9 cellular contexts compared by ENCODE assay signal in genomic region chr11:73314121-73314948, GRCh38. TPM values are rescaled to one million over a fixed set of nuclear protein-coding genes. Genes with fewer than 3 reads are reported as not detected.
DNase-seq lines count a peak whose midpoint lies in the region; ATAC-seq, FAIRE-seq and TF ChIP-seq lines count a peak whose summit lies in the region.
"Had no signal": no experiment of that assay in that cellular context is flagged by ENCODE, and none has a peak within 500 bp of the region (broad histone marks: within the 10 kb centered on the region; RNA-seq: fewer than 3 reads in every experiment).

No MANE protein-coding gene starts in this region.

- no peaks in the 10 kb centered on the region for H3K4me1 Mint-ChIP-seq in activated CD4-positive, alpha-beta T cell treated with anti-CD3 and anti-CD28 coated beads for 36 hours

- no peaks in the 10 kb centered on the region for H3K27me3 ChIP-seq in thoracic aorta (replicated peaks; ENCODE audit: insufficient read depth)

- peak; percentile 30 for ATAC-seq in activated CD4-positive, alpha-beta T cell treated with anti-CD3 and anti-CD28 coated beads for 36 hours
- no peak for ATAC-seq in thoracic aorta (ENCODE audit: insufficient number of reproducible peaks, low FRiP score, low read depth)
- no peak for ATAC-seq in HG03280 (IDR thresholded peaks at IDR 0.05; ENCODE audit: unreplicated experiment)
- no peak for ATAC-seq in HG03139 (IDR thresholded peaks at IDR 0.05; ENCODE audit: unreplicated experiment)
- no peak for ATAC-seq in GM19452 (IDR thresholded peaks at IDR 0.05; ENCODE audit: unreplicated experiment)

- H3K4me3 Mint-ChIP-seq in activated CD4-positive, alpha-beta T cell treated with anti-CD3 and anti-CD28 coated beads for 36 hours: no peak overlapping the region

- peak overlapping the region in 1 of 2 donors; percentile 86 for H3K9ac ChIP-seq in kidney (ENCODE audit: low read length in 2 of 2)

- no peaks in the 10 kb centered on the region for H3K9me3 Mint-ChIP-seq in activated CD4-positive, alpha-beta T cell treated with anti-CD3 and anti-CD28 coated beads for 36 hours (ENCODE audit: low read depth)

- CTCF ChIA-PET in activated CD4-positive, alpha-beta T cell treated with anti-CD3 and anti-CD28 coated beads for 36 hours (lab: Charles Lee): interaction anchor here (1.1 kb wide), 1 partner anchor 37 kb away, joined by 3 read pairs; no protein-coding TSS in a partner anchor

- TF ChIP-seq CTCF in kidney (IDR thresholded peaks at IDR 0.05; ENCODE audit: borderline replicate concordance, extremely low read depth, insufficient read depth) (no peak), thoracic aorta (IDR thresholded peaks at IDR 0.05) (no peak)

- intact Hi-C loops in activated CD4-positive, alpha-beta T cell treated with anti-CD3 and anti-CD28 coated beads for 36 hours (cut with DNase I, micrococcal nuclease): no loop called here
- intact Hi-C loops in kidney (cut with DNase I): no loop called here

- FAIRE-seq in kidney (lab: Jason Lieb, UNC): no peak

- POLR2A ChIA-PET in activated CD4-positive, alpha-beta T cell treated with anti-CD3 and anti-CD28 coated beads for 36 hours (lab: Charles Lee): no interaction called here

- no peak overlapping the region for H3K27ac Mint-ChIP-seq in activated CD4-positive, alpha-beta T cell treated with anti-CD3 and anti-CD28 coated beads for 36 hours

- no peak for DNase-seq in activated CD4-positive, alpha-beta T cell treated with anti-CD3 and anti-CD28 coated beads for 36 hours
- no peak for DNase-seq in activated CD4-positive, alpha-beta T cell treated with anti-CD3 and anti-CD28 coated beads for 48 hours
- DNase-seq in anterior cingulate cortex (lab: John Stamatoyannopoulos, UW) (peak in 42 of 58 donors; percentile 21 to 85 (median 61)), kidney (peak; percentile 88), thoracic aorta (ENCODE audit: low spot score) (no peak)

- peaks cover 70 to 86% of the 10 kb centered on the region in 2 donors for H3K4me1 ChIP-seq in kidney (ENCODE audit: control insufficient read depth in 1 of 2, insufficient read depth in 1 of 2, low read depth in 1 of 2, low read length in 2 of 2)
- peaks cover 47 to 81% of the 10 kb centered on the region in 2 donors for H3K4me1 ChIP-seq in thoracic aorta (ENCODE audit: control insufficient read depth in 1 of 2, low read depth in 2 of 2)

- no peaks in the 10 kb centered on the region for H3K27me3 Mint-ChIP-seq in activated CD4-positive, alpha-beta T cell treated with anti-CD3 and anti-CD28 coated beads for 36 hours

- H3K4me3 ChIP-seq in kidney (ENCODE audit: low read length in 2 of 2): peak overlapping the region; percentile 62 to 79
- H3K4me3 ChIP-seq in thoracic aorta: peak overlapping the region; percentile 81

- H3K36me3 Mint-ChIP-seq in activated CD4-positive, alpha-beta T cell treated with anti-CD3 and anti-CD28 coated beads for 36 hours (ENCODE audit: low read depth): no peaks in the 10 kb centered on the region

- H3K27ac ChIP-seq in kidney (ENCODE audit: low read depth in 2 of 2, low read length in 2 of 2): peak overlapping the region; percentile 24 to 87
- H3K27ac ChIP-seq in thoracic aorta: peak overlapping the region; percentile 98 to 100

- no peaks in the 10 kb centered on the region for H3K9me3 ChIP-seq in kidney (ENCODE audit: control insufficient read depth in 1 of 2, low read length in 2 of 2)
- H3K9me3 ChIP-seq in thoracic aorta: no peaks in the 10 kb centered on the region

- peaks cover 2 to 20% of the 10 kb centered on the region in 2 donors for H3K36me3 ChIP-seq in kidney (ENCODE audit: control insufficient read depth in 1 of 2, insufficient read depth in 2 of 2, low read length in 2 of 2)
- peaks cover 6% of the 10 kb centered on the region for H3K36me3 ChIP-seq in thoracic aorta

RNA-seq across cellular contexts. Expression of gene ARHGEF17, which starts 6.3 kb away (rescaled TPM):
- total RNA-seq in activated CD4-positive, alpha-beta T cell treated with anti-CD3 and anti-CD28 coated beads for 36 hours: under 1 TPM in 1 of 2 experiments, not detected in 1; 0.05 TPM
- total RNA-seq in kidney: 68.2 TPM
- polyA plus RNA-seq in kidney (ENCODE audit: insufficient read depth, low read depth, low replicate concordance): 36.6 TPM
- total RNA-seq in thoracic aorta: 100 to 1,000 TPM; 244 to 308 TPM

RNA-seq across cellular contexts. Expression of gene P2RY6, which starts 42.2 kb away (rescaled TPM):
- not detected for total RNA-seq in activated CD4-positive, alpha-beta T cell treated with anti-CD3 and anti-CD28 coated beads for 36 hours
- total RNA-seq in kidney: 17.9 TPM
- polyA plus RNA-seq in kidney (ENCODE audit: insufficient read depth, low read depth, low replicate concordance): 6.7 TPM
- 10 to 100 TPM in 1 of 2 donors, 1 to 10 TPM in 1; 7.7 to 13.4 TPM for total RNA-seq in thoracic aorta
- total RNA-seq: activated CD8-positive, alpha-beta memory T cell treated with anti-CD3 and anti-CD28 coated beads for 36 hours had no signal

Comparison
In these comparisons a context has a peak if more than half of its experiments do, and no peak if none do; other contexts are left out.
1. DNase-seq: peak in anterior cingulate cortex (42 of 58) and kidney (single experiment); none in activated CD4-positive, alpha-beta T cell treated with anti-CD3 and anti-CD28 coated beads for 36 hours (single experiment), activated CD4-positive, alpha-beta T cell treated with anti-CD3 and anti-CD28 coated beads for 48 hours (single experiment) and thoracic aorta (single experiment).
2. RNA of gene ARHGEF17, which starts 6.3 kb away (total RNA-seq): 244 to 308 TPM in thoracic aorta and 68.2 TPM in kidney (single experiment); 0.05 TPM in activated CD4-positive, alpha-beta T cell treated with anti-CD3 and anti-CD28 coated beads for 36 hours; every median in the first group is over 10 times any median in the second.
3. RNA of gene P2RY6, which starts 42.2 kb away (total RNA-seq): 17.9 TPM in kidney (single experiment) and 7.7 to 13.4 TPM in thoracic aorta; not detected in activated CD4-positive, alpha-beta T cell treated with anti-CD3 and anti-CD28 coated beads for 36 hours; every median in the first group is over 4 times any median in the second.